8 cellular contexts compared by ENCODE assay signal in the genomic region with DNA sequence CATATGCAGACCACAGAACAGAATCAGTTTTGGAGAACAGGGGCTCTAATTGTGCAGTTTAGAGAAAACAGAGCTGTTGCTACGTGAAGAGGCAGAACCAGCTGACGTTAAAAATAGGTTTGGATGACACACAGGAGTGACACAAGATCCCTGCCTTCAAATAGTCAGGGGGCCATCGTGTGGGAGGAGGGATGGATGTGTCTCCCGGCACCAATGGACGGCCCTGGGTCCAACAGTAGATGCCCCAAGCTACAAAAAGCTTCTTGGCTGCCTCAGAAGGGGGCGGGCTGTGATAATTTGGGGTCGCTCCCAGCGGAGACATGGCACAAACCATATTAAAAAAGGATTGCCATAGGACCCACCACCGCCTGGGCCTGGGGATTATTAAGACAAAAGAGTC.
A peak's percentile ranks its signal among the peaks of the same experiment; 100 is the strongest.
DNase-seq lines count a peak whose midpoint lies in the region; TF ChIP-seq lines count a peak whose summit lies in the region.

No MANE protein-coding gene starts in this region.

- H3K27me3 ChIP-seq in breast epithelium (no peaks in the 10 kb centered on the region), mammary epithelial cell (ENCODE audit: insufficient read depth, low read length) (no peaks in the 10 kb centered on the region), muscle layer of duodenum (ENCODE audit: low read depth, low read length) (no peaks in the 10 kb centered on the region), uterus (no peaks in the 10 kb centered on the region)

- no peak overlapping the region for H3K4me3 ChIP-seq in breast epithelium
- H3K4me3 ChIP-seq in mammary epithelial cell (replicated peaks in 1 of 3; ENCODE audit: insufficient read depth in 1 of 3, low read depth in 2 of 3, low read length in 3 of 3), result no peak overlapping the region
- no peak overlapping the region for H3K4me3 ChIP-seq in muscle layer of duodenum (ENCODE audit: low read depth in 1 of 2, low read length in 2 of 2)
- no peak overlapping the region for H3K4me3 ChIP-seq in uterus

- no peak for DNase-seq in breast epithelium (ENCODE audit: low spot score in 2 of 2)
- DNase-seq in mammary epithelial cell, result no peak
- no peak for DNase-seq in chondrocyte (ENCODE audit: low spot score)
- no peak for DNase-seq in uterus
- DNase-seq in NCI-H1092 treated with DMSO at 0.1 percent for 48 hours (lab: John Stamatoyannopoulos, UW), result no peak
- no peak for DNase-seq in globus pallidus (ENCODE audit: low spot score)
- DNase-seq in G401 (ENCODE audit: low spot score), result no peak

- no peak for TF ChIP-seq CTCF in breast epithelium (IDR thresholded peaks at IDR 0.05)
- TF ChIP-seq CTCF in mammary epithelial cell (conservative IDR thresholded peaks at IDR 0.05 in 1 of 2, IDR thresholded peaks at IDR 0.05 in 1 of 2; ENCODE audit: extremely low read depth in 1 of 2, insufficient read depth in 1 of 2, low read depth in 1 of 2, low read length in 2 of 2), result no peak
- no peak for TF ChIP-seq CTCF in chondrocyte (IDR thresholded peaks at IDR 0.05)
- TF ChIP-seq CTCF in uterus (IDR thresholded peaks at IDR 0.05), result no peak

- TF ChIP-seq POLR2A in breast epithelium (IDR thresholded peaks at IDR 0.05), result no peak
- no peak for TF ChIP-seq POLR2A in uterus (IDR thresholded peaks at IDR 0.05)

- 57% methylated on average over 8 of the region's 9 CpGs for WGBS in mammary epithelial cell (ENCODE audit: low coverage, missing lambda C conversion rate)

- peaks cover 16% of the 10 kb centered on the region for H3K79me2 ChIP-seq in mammary epithelial cell (ENCODE audit: insufficient read depth, low read length)

- peaks cover 2 to 24% of the 10 kb centered on the region in 2 donors for H3K4me1 ChIP-seq in breast epithelium
- H3K4me1 ChIP-seq in mammary epithelial cell (ENCODE audit: insufficient read depth, low read length), result peaks cover 13% of the 10 kb centered on the region
- peaks cover 27 to 66% of the 10 kb centered on the region in 2 donors for H3K4me1 ChIP-seq in muscle layer of duodenum (ENCODE audit: control insufficient read depth in 1 of 2, insufficient read depth in 2 of 2, low read length in 2 of 2)
- H3K4me1 ChIP-seq in uterus, result peaks cover 0 to 47% of the 10 kb centered on the region in 2 donors

- no TSS peak for BruUV-seq in mammary epithelial cell (replicated peaks; lab: Mats Ljungman, UMichigan)

- CTCF ChIA-PET in mammary epithelial cell (lab: Charles Lee; ENCODE audit: low non-redundant PET), result no interaction called here

- H2AFZ ChIP-seq in mammary epithelial cell (ENCODE audit: low read depth, low read length), result no peak overlapping the region

- peaks cover 32% of the 10 kb centered on the region for H3K4me1 Mint-ChIP-seq in chondrocyte (ENCODE audit: low read depth)

- no peak overlapping the region for H3K4me3 Mint-ChIP-seq in chondrocyte (ENCODE audit: unreplicated experiment)

- no peaks in the 10 kb centered on the region for H3K9me3 Mint-ChIP-seq in chondrocyte (ENCODE audit: low read depth)

- dilution Hi-C loops in mammary epithelial cell (cut with HindIII; ENCODE audit: low sequenced_read_pairs), result no loop called here

- no peaks in the 10 kb centered on the region for H3K36me3 ChIP-seq in breast epithelium
- H3K36me3 ChIP-seq in mammary epithelial cell (ENCODE audit: insufficient read depth, low read length), result no peaks in the 10 kb centered on the region
- H3K36me3 ChIP-seq in muscle layer of duodenum (ENCODE audit: control insufficient read depth in 1 of 2, insufficient read depth in 2 of 2, low read length in 2 of 2), result no peaks in the 10 kb centered on the region
- H3K36me3 ChIP-seq in uterus, result no peaks in the 10 kb centered on the region

- no peaks in the 10 kb centered on the region for H3K9me3 ChIP-seq in breast epithelium
- no peaks in the 10 kb centered on the region for H3K9me3 ChIP-seq in mammary epithelial cell (replicated peaks; ENCODE audit: insufficient read depth, low read length)
- no peaks in the 10 kb centered on the region for H3K9me3 ChIP-seq in muscle layer of duodenum (ENCODE audit: control insufficient read depth in 1 of 2, low read length in 2 of 2)
- no peaks in the 10 kb centered on the region for H3K9me3 ChIP-seq in uterus

- no peaks in the 10 kb centered on the region for H3K27me3 Mint-ChIP-seq in chondrocyte (ENCODE audit: low read depth)

- intact Hi-C loops in breast epithelium (cut with DNase I; ENCODE audit: low total_unique reads) (no loop called here), mammary epithelial cell (cut with micrococcal nuclease) (no loop called here), uterus (cut with DNase I; ENCODE audit: low total_unique reads) (no loop called here)

- in situ Hi-C loops in mammary epithelial cell (cut with MboI; ENCODE audit: low sequenced_read_pairs in 2 of 2), result no loop called here
- in situ Hi-C loops in G401 (cut with HindIII; ENCODE audit: low sequenced_read_pairs), result no loop called here

- H3K27ac ChIP-seq in breast epithelium (peak overlapping the region; percentile 62 to 93), mammary epithelial cell (ENCODE audit: insufficient read depth, low read depth, low read length) (no peak overlapping the region), muscle layer of duodenum (ENCODE audit: low read length) (peak overlapping the region; percentile 64), uterus (peak overlapping the region; percentile 72 to 88)

- no peak overlapping the region for H3K4me2 ChIP-seq in mammary epithelial cell (ENCODE audit: insufficient read depth, low read depth, low read length)

- no peaks in the 10 kb centered on the region for H3K36me3 Mint-ChIP-seq in chondrocyte (ENCODE audit: low read depth)

- no peaks in the 10 kb centered on the region for H4K20me1 ChIP-seq in mammary epithelial cell (ENCODE audit: insufficient read depth, low read length)

- peak overlapping the region; percentile 89 for H3K27ac Mint-ChIP-seq in chondrocyte (ENCODE audit: unreplicated experiment)

- no peak overlapping the region for H3K9ac ChIP-seq in mammary epithelial cell (ENCODE audit: insufficient read depth, low read length)
